Comparison of ENCODE assay signal across 8 cellular contexts in genomic region chr7:129053938-129054437, GRCh38. TPM values are rescaled to one million over a fixed set of nuclear protein-coding genes. Genes with fewer than 3 reads are reported as not detected.
DNase-seq lines count a peak whose midpoint lies in the region; ATAC-seq and TF ChIP-seq lines count a peak whose summit lies in the region.

No MANE protein-coding gene starts in this region.

- no peaks in the 10 kb centered on the region for H3K27me3 ChIP-seq in WERI-Rb-1 (ENCODE audit: insufficient read depth, low read depth, severe bottlenecking)

- peak overlapping the region; percentile 65 for H3K4me3 ChIP-seq in WERI-Rb-1 (ENCODE audit: low read depth, low read length)
- peak overlapping the region; percentile 88 for H3K4me3 ChIP-seq in skeletal muscle cell (ENCODE audit: low read depth, low read length)

- H3K4me3 Mint-ChIP-seq in stimulated activated naive CD8-positive, alpha-beta T cell treated with anti-CD3 and anti-CD28 coated beads, Interleukin-15, Interleukin-2, amounts not matched to agents 100 ng/mL and 50 ng/mL, for 24 hours: peak overlapping the region; percentile 100
- peak overlapping the region; percentile 99 for H3K4me3 Mint-ChIP-seq in glutamatergic neuron (ENCODE audit: unreplicated experiment)

- TF ChIP-seq CTCF in WERI-Rb-1 (IDR thresholded peaks at IDR 0.05; ENCODE audit: low read depth, low read length) (no peak), glutamatergic neuron (IDR thresholded peaks at IDR 0.05; ENCODE audit: partially characterized antibody, unreplicated experiment) (no peak)

- no peaks in the 10 kb centered on the region for H3K27me3 Mint-ChIP-seq in stimulated activated naive CD8-positive, alpha-beta T cell treated with anti-CD3 and anti-CD28 coated beads, Interleukin-15, Interleukin-2, amounts not matched to agents 100 ng/mL and 50 ng/mL, for 24 hours
- peaks cover 10% of the 10 kb centered on the region for H3K27me3 Mint-ChIP-seq in glutamatergic neuron (ENCODE audit: unreplicated experiment)

- H3K27ac Mint-ChIP-seq in stimulated activated naive CD8-positive, alpha-beta T cell treated with anti-CD3 and anti-CD28 coated beads, Interleukin-15, Interleukin-2, amounts not matched to agents 100 ng/mL and 50 ng/mL, for 24 hours: peak overlapping the region; percentile 99
- H3K27ac Mint-ChIP-seq in glutamatergic neuron (ENCODE audit: unreplicated experiment): peak overlapping the region; percentile 99

- H3K4me1 Mint-ChIP-seq in stimulated activated naive CD8-positive, alpha-beta T cell treated with anti-CD3 and anti-CD28 coated beads, Interleukin-15, Interleukin-2, amounts not matched to agents 100 ng/mL and 50 ng/mL, for 24 hours (ENCODE audit: low read depth): peaks cover 50% of the 10 kb centered on the region
- H3K4me1 Mint-ChIP-seq in glutamatergic neuron (ENCODE audit: low read depth, unreplicated experiment): peaks cover 14% of the 10 kb centered on the region

- H3K9me3 ChIP-seq in WERI-Rb-1 (ENCODE audit: severe bottlenecking): no peaks in the 10 kb centered on the region

- no peaks in the 10 kb centered on the region for H3K9me3 Mint-ChIP-seq in stimulated activated naive CD8-positive, alpha-beta T cell treated with anti-CD3 and anti-CD28 coated beads, Interleukin-15, Interleukin-2, amounts not matched to agents 100 ng/mL and 50 ng/mL, for 24 hours
- peaks cover 10% of the 10 kb centered on the region for H3K9me3 Mint-ChIP-seq in glutamatergic neuron (ENCODE audit: unreplicated experiment)

- no peak for ATAC-seq in stimulated activated naive CD8-positive, alpha-beta T cell treated with anti-CD3 and anti-CD28 coated beads, Interleukin-15, Interleukin-2, amounts not matched to agents 100 U/mL and 50 U/mL, for 24 hours
- ATAC-seq in HG03520 (IDR thresholded peaks at IDR 0.05; ENCODE audit: unreplicated experiment): no peak

- H3K27ac ChIP-seq in WERI-Rb-1: peak overlapping the region; percentile 97

- H3K36me3 Mint-ChIP-seq in stimulated activated naive CD8-positive, alpha-beta T cell treated with anti-CD3 and anti-CD28 coated beads, Interleukin-15, Interleukin-2, amounts not matched to agents 100 ng/mL and 50 ng/mL, for 24 hours (ENCODE audit: low read depth): peaks cover 26% of the 10 kb centered on the region
- H3K36me3 Mint-ChIP-seq in glutamatergic neuron (ENCODE audit: unreplicated experiment): peaks cover 4% of the 10 kb centered on the region

- no peak for DNase-seq in stimulated activated naive CD8-positive, alpha-beta T cell treated with anti-CD3 and anti-CD28 coated beads, Interleukin-15, Interleukin-2, amounts not matched to agents 100 U/mL and 50 U/mL, for 24 hours
- DNase-seq in WERI-Rb-1: no peak
- no peak for DNase-seq in glutamatergic neuron
- no peak for DNase-seq in skeletal muscle cell (ENCODE audit: low read depth)
- DNase-seq in NCI-H1694 (lab: John Stamatoyannopoulos, UW): no peak
- no peak for DNase-seq in GOT3 (lab: John Stamatoyannopoulos, UW)

- peaks cover 32% of the 10 kb centered on the region for H3K36me3 ChIP-seq in WERI-Rb-1

RNA-seq across cellular contexts. Expression of gene TNPO3, which starts 0.9 kb away (rescaled TPM):
- total RNA-seq in glutamatergic neuron (ENCODE audit: unreplicated experiment): 53.8 TPM
